8 cellular contexts compared by ENCODE assay signal in the genomic region with DNA sequence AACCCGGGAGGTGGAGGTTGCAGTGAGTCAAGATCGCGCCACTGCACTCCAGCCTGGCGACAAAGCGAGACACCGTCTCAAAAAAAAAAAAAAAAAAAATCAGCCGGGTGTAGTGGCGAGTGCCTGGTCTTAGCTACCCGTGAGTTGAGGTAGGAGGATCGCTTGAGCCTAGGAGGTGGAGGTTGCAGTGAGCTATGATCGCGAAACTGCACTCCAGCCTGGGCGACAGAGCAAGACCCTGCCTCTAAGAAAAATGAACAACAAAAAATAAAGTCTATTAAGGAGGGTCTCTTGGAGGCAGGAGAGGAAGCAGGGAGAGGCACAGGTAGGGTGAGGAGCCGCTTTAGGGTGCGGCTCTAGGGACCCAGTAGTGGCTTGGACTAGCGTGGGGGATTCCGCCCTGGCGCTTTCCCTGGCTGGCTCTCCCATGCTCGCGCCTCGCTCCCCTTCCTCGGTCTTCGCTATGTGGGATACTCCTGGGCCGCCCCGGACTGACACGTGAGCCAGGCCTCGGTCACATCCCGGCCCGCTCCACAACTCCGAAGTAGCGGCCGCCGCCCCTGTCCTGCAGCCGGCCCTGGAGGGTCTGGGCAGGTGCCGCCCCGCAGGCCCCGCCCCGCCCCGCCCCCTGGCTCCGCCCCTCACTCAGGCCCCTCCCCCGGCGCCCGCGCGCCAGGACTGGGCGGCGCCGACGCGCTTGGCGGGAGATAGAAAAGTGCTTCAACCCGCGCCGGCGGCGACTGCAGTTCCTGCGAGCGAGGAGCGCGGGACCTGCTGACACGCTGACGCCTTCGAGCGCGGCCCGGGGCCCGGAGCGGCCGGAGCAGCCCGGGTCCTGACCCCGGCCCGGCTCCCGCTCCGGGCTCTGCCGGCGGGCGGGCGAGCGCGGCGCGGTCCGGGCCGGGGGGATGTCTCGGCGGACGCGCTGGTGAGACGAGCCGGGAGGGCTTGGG. TPM values are rescaled to one million over a fixed set of nuclear protein-coding genes. Genes with fewer than 3 reads are reported as not detected.
DNase-seq lines count a peak whose midpoint lies in the region; ATAC-seq and TF ChIP-seq lines count a peak whose summit lies in the region.

A gene (plus strand): TSS at position 739 of the 953 bp plus-strand sequence. CDS start 170 bp downstream, at position 909.

- peaks cover 7% of the 10 kb centered on the region for H3K4me1 ChIP-seq in CD4-positive, alpha-beta memory T cell (ENCODE audit: insufficient read depth, low read length)
- peaks cover 0 to 15% of the 10 kb centered on the region in 2 donors for H3K4me1 ChIP-seq in thyroid gland

- ATAC-seq in HG03460 (IDR thresholded peaks at IDR 0.05; ENCODE audit: unreplicated experiment), result peak; percentile 75
- peak; percentile 94 to 96 for ATAC-seq in natural killer cell treated with Interleukin-12 subunit alpha and Interleukin-12 subunit beta and Interleukin-15 and Interleukin-18, amount 100 ng/mL, for 72 hours

- no peaks in the 10 kb centered on the region for H3K36me3 Mint-ChIP-seq in CD4-positive, alpha-beta memory T cell
- H3K36me3 Mint-ChIP-seq in natural killer cell treated with Interleukin-12 subunit alpha and Interleukin-12 subunit beta and Interleukin-15 and Interleukin-18, amount 100 ng/mL, for 72 hours, result no peaks in the 10 kb centered on the region

- POLR2A ChIA-PET in CD4-positive, alpha-beta memory T cell (lab: Charles Lee; ENCODE audit: partially characterized antibody), result interaction anchor here (0.6 kb wide), 1 partner anchor 644 kb away, joined by 4 read pairs; a partner anchor contains a TSS

- TF ChIP-seq POLR2A in thyroid gland (IDR thresholded peaks at IDR 0.05), result no peak

- no peaks in the 10 kb centered on the region for H3K9me3 Mint-ChIP-seq in CD4-positive, alpha-beta memory T cell
- H3K9me3 Mint-ChIP-seq in natural killer cell treated with Interleukin-12 subunit alpha and Interleukin-12 subunit beta and Interleukin-15 and Interleukin-18, amount 100 ng/mL, for 72 hours, result no peaks in the 10 kb centered on the region

- WGBS in thyroid gland, 2 donors, result 23 to 39% methylated on average over 24 to 51 of the region's 90 CpGs

- intact Hi-C loops in CD4-positive, alpha-beta memory T cell (cut with micrococcal nuclease), result no loop called here
- intact Hi-C loops in thyroid gland (cut with DNase I), result no loop called here

- TF ChIP-seq CTCF in epithelial cell of esophagus (IDR thresholded peaks at IDR 0.05; ENCODE audit: insufficient read depth, low read depth, low read length, missing control alignments) (no peak), thyroid gland (IDR thresholded peaks at IDR 0.05) (no peak)

- peak within 1 kb of the TSS; percentile 56 to 77 (median 74) for H3K4me3 Mint-ChIP-seq in CD4-positive, alpha-beta memory T cell
- H3K4me3 Mint-ChIP-seq in natural killer cell treated with Interleukin-12 subunit alpha and Interleukin-12 subunit beta and Interleukin-15 and Interleukin-18, amount 100 ng/mL, for 72 hours, result peak within 1 kb of the TSS; percentile 72

- H3K27me3 Mint-ChIP-seq in CD4-positive, alpha-beta memory T cell, result peaks cover 10 to 19% of the 10 kb centered on the region in 2 donors
- peaks cover 0 to 3% of the 10 kb centered on the region in 2 donors for H3K27me3 Mint-ChIP-seq in natural killer cell treated with Interleukin-12 subunit alpha and Interleukin-12 subunit beta and Interleukin-15 and Interleukin-18, amount 100 ng/mL, for 72 hours

- CTCF ChIA-PET in CD4-positive, alpha-beta memory T cell (lab: Charles Lee; ENCODE audit: partially characterized antibody), result no interaction called here

- DNase-seq in CD4-positive, alpha-beta memory T cell, result peak; percentile 60 to 73 (median 69)
- DNase-seq in GM19240 (ENCODE audit: insufficient read length, low spot score) (peak; percentile 29), NOMO-1 treated with DMSO at 0.1 percent for 48 hours (lab: John Stamatoyannopoulos, UW; ENCODE audit: unreplicated experiment) (peak; percentile 56), epithelial cell of esophagus (ENCODE audit: low read depth) (peak; percentile 77), thyroid gland (peak; percentile 53 to 56)
- DNase-seq in activated CD8-positive, alpha-beta memory T cell treated with anti-CD3 and anti-CD28 coated beads for 48 hours (ENCODE audit: low read depth in 2 of 3, low spot score in 2 of 3), result peak; percentile 56 to 65 (median 63)
- peak; percentile 78 for DNase-seq in natural killer cell treated with Interleukin-12 subunit alpha and Interleukin-12 subunit beta and Interleukin-15 and Interleukin-18, amount 100 ng/mL, for 72 hours (ENCODE audit: low spot score)

- no peaks in the 10 kb centered on the region for H3K9me3 ChIP-seq in CD4-positive, alpha-beta memory T cell (ENCODE audit: control insufficient read depth in 1 of 2, low read length in 2 of 2)
- no peaks in the 10 kb centered on the region for H3K9me3 ChIP-seq in thyroid gland

- H3K36me3 ChIP-seq in CD4-positive, alpha-beta memory T cell (ENCODE audit: insufficient read depth, low read length), result no peaks in the 10 kb centered on the region
- H3K36me3 ChIP-seq in thyroid gland, result no peaks in the 10 kb centered on the region

- no peak within 1 kb of the TSS for H3K27ac ChIP-seq in CD4-positive, alpha-beta memory T cell (ENCODE audit: low read depth, low read length)
- no peak within 1 kb of the TSS for H3K27ac ChIP-seq in thyroid gland

- H3K27me3 ChIP-seq in CD4-positive, alpha-beta memory T cell (ENCODE audit: insufficient read depth, low read length), result peaks cover 5% of the 10 kb centered on the region
- H3K27me3 ChIP-seq in thyroid gland, result peaks cover 14% of the 10 kb centered on the region

- H3K4me3 ChIP-seq in CD4-positive, alpha-beta memory T cell (ENCODE audit: low read length in 2 of 2), result peak within 1 kb of the TSS in 1 of 2 donors; percentile 38
- H3K4me3 ChIP-seq in epithelial cell of esophagus (ENCODE audit: low read length), result peak within 1 kb of the TSS; percentile 54
- H3K4me3 ChIP-seq in thyroid gland (replicated peaks in 1 of 3), result no peak within 1 kb of the TSS

- peak within 1 kb of the TSS in 1 of 7 donors; percentile 12 for H3K27ac Mint-ChIP-seq in CD4-positive, alpha-beta memory T cell
- no peak within 1 kb of the TSS for H3K27ac Mint-ChIP-seq in natural killer cell treated with Interleukin-12 subunit alpha and Interleukin-12 subunit beta and Interleukin-15 and Interleukin-18, amount 100 ng/mL, for 72 hours

- peaks cover 0 to 13% (median 3%) of the 10 kb centered on the region in 4 donors for H3K4me1 Mint-ChIP-seq in CD4-positive, alpha-beta memory T cell
- no peaks in the 10 kb centered on the region for H3K4me1 Mint-ChIP-seq in natural killer cell treated with Interleukin-12 subunit alpha and Interleukin-12 subunit beta and Interleukin-15 and Interleukin-18, amount 100 ng/mL, for 72 hours (ENCODE audit: low read depth in 2 of 2)

RNA-seq across cellular contexts. Expression of the gene that starts here (rescaled TPM):
- total RNA-seq in CD4-positive, alpha-beta memory T cell, result under 1 TPM in 1 of 2 experiments, not detected in 1; 0.11 TPM
- under 1 TPM in 1 of 2 donors, not detected in 1; 0.22 TPM for polyA plus RNA-seq in CD4-positive, alpha-beta memory T cell
- 100 to 1,000 TPM in 1 of 2 donors, 10 to 100 TPM in 1; 62.0 to 109 TPM for total RNA-seq in natural killer cell treated with Interleukin-12 subunit alpha and Interleukin-12 subunit beta and Interleukin-15 and Interleukin-18, amount 100 ng/mL, for 72 hours
- under 1 TPM in 3 of 4 donors, not detected in 1; 0.22 to 0.54 (median 0.46) TPM for total RNA-seq in thyroid gland

Comparison
In these comparisons a context has a peak if more than half of its experiments do, and no peak if none do; other contexts are left out.
1. RNA of the gene that starts here (total RNA-seq): 62.0 to 109 TPM in natural killer cell treated with Interleukin-12 subunit alpha and Interleukin-12 subunit beta and Interleukin-15 and Interleukin-18, amount 100 ng/mL, for 72 hours; 0.22 to 0.54 TPM in thyroid gland and 0.11 TPM in CD4-positive, alpha-beta memory T cell; every median in the first group is over 10 times any median in the second.
2. Peak in DNase-seq in CD4-positive, alpha-beta memory T cell; RNA of the gene not detected or under 1 TPM.
3. Peak in DNase-seq in thyroid gland; RNA of the gene not detected or under 1 TPM.
4. Peak in every context shown above with its lines, with median percentiles within 50 percentile points of each other: DNase-seq.